ENCODE assay signal across 26 cellular contexts in genomic region chr15:50275908-50276307, GRCh38. TPM values are rescaled to one million over a fixed set of nuclear protein-coding genes. Genes with fewer than 3 reads are reported as not detected.
A peak's percentile ranks its signal among the peaks of the same experiment; 100 is the strongest.
DNase-seq lines count a peak whose midpoint lies in the region; ATAC-seq and TF ChIP-seq lines count a peak whose summit lies in the region.
"Had no signal": no experiment of that assay in that cellular context is flagged by ENCODE, and none has a peak within 500 bp of the region (broad histone marks: within the 10 kb centered on the region; RNA-seq: fewer than 3 reads in every experiment).

No MANE protein-coding gene starts in this region.

- TF ChIP-seq CTCF in hepatocyte (IDR thresholded peaks at IDR 0.05; ENCODE audit: poor library complexity) = no peak

- no peaks in the 10 kb centered on the region for H3K36me3 ChIP-seq in hepatocyte (replicated peaks; ENCODE audit: insufficient read depth, low read depth)
- H3K36me3 ChIP-seq: HAP-1, SJCRH30 had no signal

- H3K4me3 Mint-ChIP-seq in activated naive CD8-positive, alpha-beta T cell treated with anti-CD3 and anti-CD28 coated beads, Interleukin-2, amount 50 U/mL, for 24 hours = no peak overlapping the region
- no peak overlapping the region for H3K4me3 Mint-ChIP-seq in stimulated activated naive CD8-positive, alpha-beta T cell treated with anti-CD3 and anti-CD28 coated beads, Interleukin-15, Interleukin-2, amounts not matched to agents 100 ng/mL and 50 ng/mL, for 24 hours
- H3K4me3 Mint-ChIP-seq: CD4-positive, alpha-beta memory T cell; GM23338 had no signal

- no peak overlapping the region for H3K27ac ChIP-seq in hepatocyte
- H3K27ac ChIP-seq: BLaER1 treated with 17β-estradiol and CSF1 and Interleukin-3, amounts not matched to agents 10 nM and 100 nM; SJCRH30 had no signal

- WGBS in hepatocyte (ENCODE audit: low lambda C conversion rate, missing lambda C conversion rate) = 96% methylated on average over 3 of the region's 3 CpGs

- H3K27me3 Mint-ChIP-seq in activated naive CD8-positive, alpha-beta T cell treated with anti-CD3 and anti-CD28 coated beads, Interleukin-2, amount 50 U/mL, for 24 hours = no peaks in the 10 kb centered on the region
- H3K27me3 Mint-ChIP-seq in stimulated activated naive CD8-positive, alpha-beta T cell treated with anti-CD3 and anti-CD28 coated beads, Interleukin-15, Interleukin-2, amounts not matched to agents 100 ng/mL and 50 ng/mL, for 24 hours = no peaks in the 10 kb centered on the region
- H3K27me3 Mint-ChIP-seq: CD4-positive, alpha-beta memory T cell had no signal

- peaks cover 40% of the 10 kb centered on the region for H3K4me1 Mint-ChIP-seq in activated naive CD8-positive, alpha-beta T cell treated with anti-CD3 and anti-CD28 coated beads, Interleukin-2, amount 50 U/mL, for 24 hours
- H3K4me1 Mint-ChIP-seq in stimulated activated naive CD8-positive, alpha-beta T cell treated with anti-CD3 and anti-CD28 coated beads, Interleukin-15, Interleukin-2, amounts not matched to agents 100 ng/mL and 50 ng/mL, for 24 hours (ENCODE audit: low read depth) = peaks cover 26% of the 10 kb centered on the region
- H3K4me1 Mint-ChIP-seq: GM23338 had no signal

- H3K27me3 ChIP-seq in hepatocyte = no peaks in the 10 kb centered on the region
- H3K27me3 ChIP-seq: BLaER1 treated with 17β-estradiol and CSF1 and Interleukin-3, amounts not matched to agents 10 nM and 100 nM; SJCRH30 had no signal

- no peak overlapping the region for H3K4me3 ChIP-seq in hepatocyte
- H3K4me3 ChIP-seq: BLaER1 treated with 17β-estradiol and CSF1 and Interleukin-3, amounts not matched to agents 10 nM and 100 nM; GM12878; GM23338; HAP-1; SJCRH30 had no signal

- peak; percentile 34 to 86 for ATAC-seq in activated naive CD4-positive, alpha-beta T cell treated with anti-CD3 and anti-CD28 coated beads, Interleukin-2, amount 50 U/mL, for 72 hours
- peak; percentile 28 for ATAC-seq in activated naive CD8-positive, alpha-beta T cell treated with anti-CD3 and anti-CD28 coated beads, Interleukin-2, amount 50 U/mL, for 24 hours
- ATAC-seq: GM12878, GM23338, HepG2 had no signal

- no peaks in the 10 kb centered on the region for H4K20me1 ChIP-seq in hepatocyte (ENCODE audit: insufficient read depth, poor library complexity, severe bottlenecking)
- H4K20me1 ChIP-seq: BLaER1 treated with 17β-estradiol and CSF1 and Interleukin-3, amounts not matched to agents 10 nM and 100 nM had no signal

- no peaks in the 10 kb centered on the region for H3K9me2 ChIP-seq in hepatocyte (replicated peaks; ENCODE audit: insufficient read depth)

- H3K9me3 Mint-ChIP-seq in activated naive CD4-positive, alpha-beta T cell treated with anti-CD3 and anti-CD28 coated beads, Interleukin-2, amount 50 U/mL, for 72 hours = no peaks in the 10 kb centered on the region
- H3K9me3 Mint-ChIP-seq in activated naive CD8-positive, alpha-beta T cell treated with anti-CD3 and anti-CD28 coated beads, Interleukin-2, amount 50 U/mL, for 24 hours = no peaks in the 10 kb centered on the region
- no peaks in the 10 kb centered on the region for H3K9me3 Mint-ChIP-seq in stimulated activated naive CD8-positive, alpha-beta T cell treated with anti-CD3 and anti-CD28 coated beads, Interleukin-15, Interleukin-2, amounts not matched to agents 100 ng/mL and 50 ng/mL, for 24 hours
- H3K9me3 Mint-ChIP-seq: CD4-positive, alpha-beta memory T cell; GM23338 had no signal

- no peak overlapping the region for H2AFZ ChIP-seq in hepatocyte
- H2AFZ ChIP-seq: GM23338 had no signal

- no peak overlapping the region for H3K4me2 ChIP-seq in hepatocyte
- H3K4me2 ChIP-seq: BLaER1 treated with 17β-estradiol and CSF1 and Interleukin-3, amounts not matched to agents 10 nM and 100 nM; GM23338 had no signal

- H3K36me3 Mint-ChIP-seq in activated naive CD4-positive, alpha-beta T cell treated with anti-CD3 and anti-CD28 coated beads, Interleukin-2, amount 50 U/mL, for 72 hours = peaks cover 0 to 16% of the 10 kb centered on the region in 2 donors
- H3K36me3 Mint-ChIP-seq in activated naive CD8-positive, alpha-beta T cell treated with anti-CD3 and anti-CD28 coated beads, Interleukin-2, amount 50 U/mL, for 24 hours (ENCODE audit: low read depth) = peaks cover 15% of the 10 kb centered on the region
- H3K36me3 Mint-ChIP-seq in stimulated activated naive CD8-positive, alpha-beta T cell treated with anti-CD3 and anti-CD28 coated beads, Interleukin-15, Interleukin-2, amounts not matched to agents 100 ng/mL and 50 ng/mL, for 24 hours (ENCODE audit: low read depth) = peaks cover 29% of the 10 kb centered on the region

- DNase-seq in SKM-1 treated with dmso at 0.1 percent for 144 hours (lab: John Stamatoyannopoulos, UW; ENCODE audit: unreplicated experiment) (peak; percentile 22), SKM-1 (lab: John Stamatoyannopoulos, UW; ENCODE audit: unreplicated experiment) (no peak), hepatocyte (ENCODE audit: low spot score) (no peak)
- DNase-seq in activated naive CD4-positive, alpha-beta T cell treated with anti-CD3 and anti-CD28 coated beads, Interleukin-2, amount 50 U/mL, for 72 hours (ENCODE audit: low spot score in 2 of 2) = no peak
- DNase-seq in activated naive CD4-positive, alpha-beta T cell (lab: John Stamatoyannopoulos, UW) = no peak
- DNase-seq in activated naive CD8-positive, alpha-beta T cell treated with anti-CD3 and anti-CD28 coated beads, Interleukin-2, amount 50 U/mL, for 24 hours = no peak
- DNase-seq: 8988T; Caco-2; CD4-positive, alpha-beta memory T cell; DMS 273 treated with DMSO at 0.1 percent for 48 hours; DMS79 treated with DMSO at 0.1 percent for 48 hours; KBM-7; MV-4-11; NCI-H1417; NCI-H1694 treated with DMSO at 0.1 percent for 48 hours; NCI-H446; NCI-H526; OCI-M1; SJCRH30 had no signal

- no peaks in the 10 kb centered on the region for H3K9me3 ChIP-seq in hepatocyte (ENCODE audit: low read depth)
- H3K9me3 ChIP-seq: BLaER1 treated with 17β-estradiol and CSF1 and Interleukin-3, amounts not matched to agents 10 nM and 100 nM; Caco-2; HAP-1; SJCRH30 had no signal

- H3K4me1 ChIP-seq in hepatocyte (ENCODE audit: insufficient read depth) = no peaks in the 10 kb centered on the region
- H3K4me1 ChIP-seq: Caco-2, HAP-1, SJCRH30 had no signal

- no peaks in the 10 kb centered on the region for H3K79me2 ChIP-seq in hepatocyte

- peak overlapping the region in 1 of 2 donors; percentile 46 for H3K27ac Mint-ChIP-seq in activated naive CD4-positive, alpha-beta T cell treated with anti-CD3 and anti-CD28 coated beads, Interleukin-2, amount 50 U/mL, for 72 hours
- peak overlapping the region; percentile 39 for H3K27ac Mint-ChIP-seq in activated naive CD8-positive, alpha-beta T cell treated with anti-CD3 and anti-CD28 coated beads, Interleukin-2, amount 50 U/mL, for 24 hours
- H3K27ac Mint-ChIP-seq in stimulated activated naive CD8-positive, alpha-beta T cell treated with anti-CD3 and anti-CD28 coated beads, Interleukin-15, Interleukin-2, amounts not matched to agents 100 ng/mL and 50 ng/mL, for 24 hours = peak overlapping the region; percentile 18

RNA-seq across cellular contexts. Expression of gene HDC, which starts 10.4 kb away (rescaled TPM):
- total RNA-seq in activated naive CD4-positive, alpha-beta T cell treated with anti-CD3 and anti-CD28 coated beads, Interleukin-2, amount 50 U/mL, for 72 hours = 1 to 10 TPM in 1 of 2 donors, under 1 TPM in 1; 0.66 to 4.0 TPM
- total RNA-seq in hepatocyte = 0.44 TPM in 1 of 2 replicates, not detected in the other
- not detected in 2 replicates for polyA plus RNA-seq in hepatocyte
- total RNA-seq: Caco-2; CD4-positive, alpha-beta memory T cell; GM12878; GM23338; HepG2; HT-29; SJCRH30 had no signal
- polyA plus RNA-seq: GM12878, GM23338, HepG2 had no signal
